Comparison of ENCODE assay signal across 8 cellular contexts in the genomic region with DNA sequence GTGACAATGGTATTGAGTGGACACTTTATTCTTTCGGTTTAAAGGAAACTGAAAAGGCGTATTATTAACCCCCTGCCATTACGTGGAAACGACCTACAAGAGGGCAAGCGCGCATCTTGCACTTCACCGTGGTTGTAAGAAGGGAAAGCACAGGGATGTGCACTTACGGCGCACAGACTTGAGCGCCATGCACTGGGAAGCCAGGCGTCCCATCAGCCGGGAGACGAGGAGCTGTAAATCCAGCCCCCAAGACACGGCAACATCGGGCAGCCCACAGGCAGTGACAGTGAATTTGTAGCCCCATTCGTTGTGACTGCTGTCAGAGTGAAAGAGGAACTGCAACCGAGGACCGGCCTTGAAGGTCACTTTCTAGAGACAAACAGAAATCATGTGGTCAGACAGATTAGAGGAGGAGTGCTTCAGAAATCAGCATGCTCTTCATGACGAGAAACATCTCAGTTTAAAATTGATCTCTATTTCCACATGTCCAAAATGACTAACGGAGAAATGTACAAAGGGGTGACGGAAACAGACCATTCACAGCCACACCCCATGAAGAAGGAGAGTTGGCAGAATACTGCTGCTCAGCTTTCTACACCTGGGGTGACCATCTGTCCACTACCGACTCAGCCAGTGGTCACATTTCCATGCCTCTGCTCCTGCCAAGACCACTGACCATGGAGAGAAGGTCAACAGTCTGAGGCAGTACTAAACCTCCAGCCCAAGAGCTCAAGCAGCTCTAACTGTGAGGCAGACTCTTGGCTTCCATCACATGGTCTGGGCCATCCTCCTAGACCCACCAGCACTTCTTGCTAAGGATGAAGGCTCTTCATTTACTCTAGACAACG.
DNase-seq lines count a peak whose midpoint lies in the region; ATAC-seq, FAIRE-seq and TF ChIP-seq lines count a peak whose summit lies in the region.

No MANE protein-coding gene starts in this region.

- intact Hi-C loops in testis (cut with DNase I; ENCODE audit: low total_unique reads): no loop called here

- ATAC-seq in HG03139 (IDR thresholded peaks at IDR 0.05; ENCODE audit: unreplicated experiment): peak; percentile 66

- FAIRE-seq in bronchial epithelial cell (lab: Jason Lieb, UNC): peak; percentile 40

- no peak for TF ChIP-seq POLR2A in testis (IDR thresholded peaks at IDR 0.05)

- TF ChIP-seq CTCF in bronchial epithelial cell (IDR thresholded peaks at IDR 0.05; ENCODE audit: insufficient read depth, low read length, severe bottlenecking) (no peak), testis (IDR thresholded peaks at IDR 0.05) (no peak), osteocyte (IDR thresholded peaks at IDR 0.05) (no peak)

- no peaks in the 10 kb centered on the region for H3K9me3 Mint-ChIP-seq in activated naive CD8-positive, alpha-beta T cell (ENCODE audit: low read depth)
- no peaks in the 10 kb centered on the region for H3K9me3 Mint-ChIP-seq in activated naive CD8-positive, alpha-beta T cell treated with anti-CD3 and anti-CD28 coated beads for 36 hours
- H3K9me3 Mint-ChIP-seq in osteocyte (ENCODE audit: unreplicated experiment): no peaks in the 10 kb centered on the region

- no peak overlapping the region for H3K27ac ChIP-seq in testis

- WGBS in testis, 2 donors: 72 to 80% methylated on average over 23 of the region's 23 CpGs

- DNase-seq in activated naive CD8-positive, alpha-beta T cell treated with anti-CD3 and anti-CD28 coated beads for 36 hours: no peak
- DNase-seq in bronchial epithelial cell (ENCODE audit: low read depth) (no peak), testis (peak; percentile 42), osteocyte (ENCODE audit: extremely low spot score, unreplicated experiment) (no peak), COR-L47 (lab: John Stamatoyannopoulos, UW) (no peak)
- no peak for DNase-seq in effector CD4-positive, alpha-beta T cell

- H3K4me3 ChIP-seq in bronchial epithelial cell (ENCODE audit: low read depth, low read length): no peak overlapping the region
- no peak overlapping the region for H3K4me3 ChIP-seq in testis

- H3K4me3 Mint-ChIP-seq in activated naive CD8-positive, alpha-beta T cell: no peak overlapping the region
- no peak overlapping the region for H3K4me3 Mint-ChIP-seq in activated naive CD8-positive, alpha-beta T cell treated with anti-CD3 and anti-CD28 coated beads for 36 hours
- H3K4me3 Mint-ChIP-seq in osteocyte (ENCODE audit: unreplicated experiment): no peak overlapping the region

- peak overlapping the region; percentile 67 for H3K27ac Mint-ChIP-seq in activated naive CD8-positive, alpha-beta T cell
- no peak overlapping the region for H3K27ac Mint-ChIP-seq in activated naive CD8-positive, alpha-beta T cell treated with anti-CD3 and anti-CD28 coated beads for 36 hours
- H3K27ac Mint-ChIP-seq in osteocyte (ENCODE audit: unreplicated experiment): no peak overlapping the region

- H3K9me3 ChIP-seq in testis: no peaks in the 10 kb centered on the region

- H3K27me3 Mint-ChIP-seq in activated naive CD8-positive, alpha-beta T cell: no peaks in the 10 kb centered on the region
- no peaks in the 10 kb centered on the region for H3K27me3 Mint-ChIP-seq in activated naive CD8-positive, alpha-beta T cell treated with anti-CD3 and anti-CD28 coated beads for 36 hours
- H3K27me3 Mint-ChIP-seq in osteocyte (ENCODE audit: unreplicated experiment): no peaks in the 10 kb centered on the region

- H3K36me3 ChIP-seq in bronchial epithelial cell (ENCODE audit: control insufficient read depth, insufficient read depth, low read length) (peaks cover 27% of the 10 kb centered on the region), testis (ENCODE audit: low read depth, missing control alignments) (no peaks in the 10 kb centered on the region)

- H3K36me3 Mint-ChIP-seq in activated naive CD8-positive, alpha-beta T cell: peaks cover 4% of the 10 kb centered on the region
- H3K36me3 Mint-ChIP-seq in activated naive CD8-positive, alpha-beta T cell treated with anti-CD3 and anti-CD28 coated beads for 36 hours: peaks cover 14% of the 10 kb centered on the region
- H3K36me3 Mint-ChIP-seq in osteocyte (ENCODE audit: unreplicated experiment): peaks cover 60% of the 10 kb centered on the region

- H3K4me1 Mint-ChIP-seq in activated naive CD8-positive, alpha-beta T cell (ENCODE audit: low read depth): no peaks in the 10 kb centered on the region
- no peaks in the 10 kb centered on the region for H3K4me1 Mint-ChIP-seq in activated naive CD8-positive, alpha-beta T cell treated with anti-CD3 and anti-CD28 coated beads for 36 hours
- peaks cover 15% of the 10 kb centered on the region for H3K4me1 Mint-ChIP-seq in osteocyte (ENCODE audit: unreplicated experiment)

- no peaks in the 10 kb centered on the region for H3K27me3 ChIP-seq in bronchial epithelial cell (ENCODE audit: control insufficient read depth, insufficient read depth, low read length)
- H3K27me3 ChIP-seq in testis: no peaks in the 10 kb centered on the region

- no peaks in the 10 kb centered on the region for H3K4me1 ChIP-seq in testis
